ENCODE assay signal across 11 cellular contexts in the genomic region with DNA sequence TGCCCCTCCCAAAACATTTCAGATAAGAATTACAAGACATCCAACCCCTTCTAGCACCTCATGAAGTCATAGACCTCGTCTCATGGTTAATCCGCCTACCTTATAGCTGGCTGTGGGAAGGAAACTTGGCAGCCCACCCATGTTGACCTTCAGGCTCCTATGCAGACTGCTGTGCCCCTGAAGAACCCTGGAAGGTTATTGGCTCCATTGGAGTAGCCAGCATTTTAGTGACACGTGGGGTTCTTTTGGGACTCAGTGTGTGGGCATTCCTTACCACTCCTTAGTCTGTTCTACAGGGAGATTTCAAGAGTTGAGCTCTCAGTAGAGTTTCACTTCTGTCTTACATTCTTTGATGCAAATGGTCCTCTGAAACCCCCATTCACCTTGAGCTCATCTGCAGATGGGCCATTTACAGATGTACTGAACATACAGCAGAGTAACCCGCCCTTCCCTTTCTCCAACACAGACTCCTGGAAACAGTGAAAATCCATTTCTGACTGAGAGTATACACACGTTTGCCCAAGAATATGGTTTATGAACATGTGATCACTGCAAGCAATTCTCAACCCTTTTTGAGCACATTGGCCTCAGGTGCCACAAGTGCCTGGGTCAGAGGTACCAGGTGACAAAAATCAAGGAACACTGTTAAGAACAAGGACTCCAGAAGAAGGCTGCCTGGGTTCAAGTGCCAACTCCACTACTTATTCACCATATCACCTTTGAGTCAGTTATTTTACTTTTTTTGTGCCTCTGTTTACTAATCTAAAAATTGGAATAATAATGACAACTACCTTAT. TPM values are rescaled to one million over a fixed set of nuclear protein-coding genes. Genes with fewer than 3 reads are reported as not detected.
DNase-seq lines count a peak whose midpoint lies in the region; ATAC-seq and TF ChIP-seq lines count a peak whose summit lies in the region.
"Had no signal": no experiment of that assay in that cellular context is flagged by ENCODE, and none has a peak within 500 bp of the region (broad histone marks: within the 10 kb centered on the region; RNA-seq: fewer than 3 reads in every experiment).

No MANE protein-coding gene starts in this region.

- H2BK5ac ChIP-seq in mesendoderm (ENCODE audit: low read length) = no peak overlapping the region

- H4K5ac ChIP-seq in mesendoderm (ENCODE audit: low read length) = no peak overlapping the region

- H3K9me3 ChIP-seq in adrenal gland (replicated peaks in 1 of 3) = no peaks in the 10 kb centered on the region
- H3K9me3 ChIP-seq: heart right ventricle had no signal

- peaks cover 2% of the 10 kb centered on the region for H3K36me3 ChIP-seq in mesendoderm (ENCODE audit: control insufficient read depth, insufficient read depth, low read length)
- no peaks in the 10 kb centered on the region for H3K36me3 ChIP-seq in adrenal gland (replicated peaks in 1 of 2)
- H3K36me3 ChIP-seq: heart right ventricle had no signal

- no peak overlapping the region for H2BK15ac ChIP-seq in mesendoderm (replicated peaks; ENCODE audit: low read depth)

- H3K4me2 ChIP-seq in mesendoderm (ENCODE audit: low read length) = no peak overlapping the region

- no peaks in the 10 kb centered on the region for H3K79me2 ChIP-seq in mesendoderm (ENCODE audit: control insufficient read depth, insufficient read depth, low read length)

- H2BK120ac ChIP-seq in mesendoderm (ENCODE audit: low read depth, low read length) = no peak overlapping the region

- TF ChIP-seq CTCF in HFFc6 (IDR thresholded peaks at IDR 0.05) (no peak), adrenal gland (IDR thresholded peaks at IDR 0.05) (no peak)

- peak; percentile 52 for ATAC-seq in GM18870 (IDR thresholded peaks at IDR 0.05; ENCODE audit: unreplicated experiment)
- peak; percentile 78 for ATAC-seq in GM21717 (IDR thresholded peaks at IDR 0.05; ENCODE audit: unreplicated experiment)
- peak; percentile 52 for ATAC-seq in HG03460 (IDR thresholded peaks at IDR 0.05; ENCODE audit: unreplicated experiment)
- ATAC-seq: heart right ventricle had no signal

- peak overlapping the region; percentile 95 for H2AK5ac ChIP-seq in mesendoderm (ENCODE audit: low read length)

- H3K9me3 Mint-ChIP-seq in HFFc6 = no peaks in the 10 kb centered on the region
- H3K9me3 Mint-ChIP-seq: activated naive CD4-positive, alpha-beta T cell treated with anti-CD3 and anti-CD28 coated beads, Interleukin-2, amount 50 U/mL, for 24 hours had no signal

- H3K36me3 Mint-ChIP-seq in HFFc6 (ENCODE audit: low read depth) = no peaks in the 10 kb centered on the region
- H3K36me3 Mint-ChIP-seq: activated naive CD4-positive, alpha-beta T cell treated with anti-CD3 and anti-CD28 coated beads, Interleukin-2, amount 50 U/mL, for 24 hours had no signal

- no peak overlapping the region for H3K4ac ChIP-seq in mesendoderm (ENCODE audit: low read depth, low read length)

- H3K27me3 ChIP-seq in mesendoderm (ENCODE audit: insufficient read depth, low read length, poor library complexity) = no peaks in the 10 kb centered on the region
- no peaks in the 10 kb centered on the region for H3K27me3 ChIP-seq in adrenal gland

- H3K4me1 ChIP-seq in mesendoderm (ENCODE audit: control insufficient read depth, low read depth, low read length) (no peaks in the 10 kb centered on the region), adrenal gland (replicated peaks in 1 of 2) (no peaks in the 10 kb centered on the region)
- H3K4me1 ChIP-seq: heart right ventricle had no signal

- no CpG with 5 or more reads among the region's 5 CpGs for WGBS in mesendoderm (ENCODE audit: extremely low coverage, insufficient coverage, low lambda C conversion rate)
- 72 to 89% (median 80%) methylated on average over 5 of the region's 5 CpGs for WGBS in adrenal gland, 4 donors

- H4K8ac ChIP-seq in mesendoderm (ENCODE audit: low read depth, low read length) = no peak overlapping the region

- no peak overlapping the region for H3K9ac ChIP-seq in mesendoderm (ENCODE audit: low read length)

- H3K56ac ChIP-seq in mesendoderm (ENCODE audit: low read length) = no peak overlapping the region

- H3K27ac ChIP-seq in mesendoderm (ENCODE audit: low read depth, low read length) = no peak overlapping the region
- H3K27ac ChIP-seq in adrenal gland = no peak overlapping the region
- H3K27ac ChIP-seq: heart right ventricle had no signal

- H3K4me1 Mint-ChIP-seq in HFFc6 (ENCODE audit: low read depth) = no peaks in the 10 kb centered on the region
- H3K4me1 Mint-ChIP-seq: activated naive CD4-positive, alpha-beta T cell treated with anti-CD3 and anti-CD28 coated beads, Interleukin-2, amount 50 U/mL, for 24 hours had no signal

- no peak for TF ChIP-seq POLR2A in adrenal gland (IDR thresholded peaks at IDR 0.05)

- intact Hi-C loops in adrenal gland (cut with DNase I) = no loop called here

- H3K18ac ChIP-seq in mesendoderm (ENCODE audit: low read length) = no peak overlapping the region

- H3K79me1 ChIP-seq in mesendoderm (ENCODE audit: low read length) = no peaks in the 10 kb centered on the region

- H3K27me3 Mint-ChIP-seq in HFFc6 (ENCODE audit: insufficient read depth) = peaks cover 18% of the 10 kb centered on the region

- DNase-seq in mesendoderm = no peak
- no peak for DNase-seq in HFFc6
- DNase-seq in islet precursor cell = no peak
- no peak for DNase-seq in adrenal gland
- DNase-seq: heart right ventricle had no signal

- H3K27ac Mint-ChIP-seq in HFFc6 = no peak overlapping the region
- H3K27ac Mint-ChIP-seq: activated naive CD4-positive, alpha-beta T cell treated with anti-CD3 and anti-CD28 coated beads, Interleukin-2, amount 50 U/mL, for 24 hours had no signal

- H3K4me3 ChIP-seq in mesendoderm (ENCODE audit: low read length) = no peak overlapping the region
- H3K4me3 ChIP-seq in adrenal gland = no peak overlapping the region

- no peak overlapping the region for H3K4me3 Mint-ChIP-seq in HFFc6

- no peak overlapping the region for H3K23ac ChIP-seq in mesendoderm (ENCODE audit: low read length)

RNA-seq across cellular contexts. Expression of a gene that starts 54.0 kb away (rescaled TPM):
- polyA plus RNA-seq in mesendoderm (2013, experiment 1 of 2) = 2.2 TPM
- 1.5 TPM for polyA plus RNA-seq in mesendoderm (2013, experiment 2 of 2)
- total RNA-seq in HFFc6 (2021; fragmentation: NEBNext Ultra II Directional; extraction: Animal tissue kit (Norgen Biotek cat#: 25700)) = 1 to 10 TPM; 3.4 to 6.5 (median 5.3) TPM
- total RNA-seq in adrenal gland = 1 to 10 TPM in 1 of 8 donors, under 1 TPM in 3, not detected in 4; under 0.01 to 3.2 (median 0.11) TPM
- polyA plus RNA-seq in adrenal gland = under 1 TPM; 0.02 to 0.08 (median 0.03) TPM
- total RNA-seq: dermis microvascular lymphatic vessel endothelial cell, MCF 10A had no signal
